In the genomic region with DNA sequence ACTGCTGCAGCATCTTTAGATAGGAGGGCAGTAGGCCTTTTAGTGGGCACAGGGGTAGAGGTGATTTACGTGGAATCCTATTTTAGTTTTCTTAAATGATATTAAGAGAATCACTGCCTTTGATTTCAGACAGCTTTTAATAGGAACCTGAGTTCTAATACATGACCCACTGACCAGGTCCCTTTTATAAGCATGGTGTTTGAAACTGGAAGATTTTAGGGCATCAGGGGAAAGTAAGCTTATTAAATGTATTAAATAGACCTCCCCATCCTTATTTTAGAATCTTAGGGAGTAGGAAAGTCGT, we compare ENCODE assay signal across 1 cellular context.
TF ChIP-seq lines count a peak whose summit lies in the region.

No MANE protein-coding gene starts in this region.

TF ChIP-seq in HepG2, 621 proteins besides CTCF, POLR2A, EP300 and RAD21 (continues in another document):
- 0 out of 2 replicates have a peak, but pooled peaks have one; percentile 41 for TF ChIP-seq TOE1 (CRISPR knock-in tag; IDR thresholded peaks at IDR 0.05)
- TF ChIP-seq ZNF124 (CRISPR knock-in tag; IDR thresholded peaks at IDR 0.05) = no peak
- TF ChIP-seq ZNF234 (CRISPR knock-in tag; conservative IDR thresholded peaks at IDR 0.05) = no peak
- TF ChIP-seq ZNF572 (CRISPR knock-in tag; IDR thresholded peaks at IDR 0.05) = no peak
- no peak for TF ChIP-seq BCL6 (CRISPR knock-in tag; IDR thresholded peaks at IDR 0.05)
- no peak for TF ChIP-seq ZSCAN29 (CRISPR knock-in tag; conservative IDR thresholded peaks at IDR 0.05)
- TF ChIP-seq, protein P1, sequence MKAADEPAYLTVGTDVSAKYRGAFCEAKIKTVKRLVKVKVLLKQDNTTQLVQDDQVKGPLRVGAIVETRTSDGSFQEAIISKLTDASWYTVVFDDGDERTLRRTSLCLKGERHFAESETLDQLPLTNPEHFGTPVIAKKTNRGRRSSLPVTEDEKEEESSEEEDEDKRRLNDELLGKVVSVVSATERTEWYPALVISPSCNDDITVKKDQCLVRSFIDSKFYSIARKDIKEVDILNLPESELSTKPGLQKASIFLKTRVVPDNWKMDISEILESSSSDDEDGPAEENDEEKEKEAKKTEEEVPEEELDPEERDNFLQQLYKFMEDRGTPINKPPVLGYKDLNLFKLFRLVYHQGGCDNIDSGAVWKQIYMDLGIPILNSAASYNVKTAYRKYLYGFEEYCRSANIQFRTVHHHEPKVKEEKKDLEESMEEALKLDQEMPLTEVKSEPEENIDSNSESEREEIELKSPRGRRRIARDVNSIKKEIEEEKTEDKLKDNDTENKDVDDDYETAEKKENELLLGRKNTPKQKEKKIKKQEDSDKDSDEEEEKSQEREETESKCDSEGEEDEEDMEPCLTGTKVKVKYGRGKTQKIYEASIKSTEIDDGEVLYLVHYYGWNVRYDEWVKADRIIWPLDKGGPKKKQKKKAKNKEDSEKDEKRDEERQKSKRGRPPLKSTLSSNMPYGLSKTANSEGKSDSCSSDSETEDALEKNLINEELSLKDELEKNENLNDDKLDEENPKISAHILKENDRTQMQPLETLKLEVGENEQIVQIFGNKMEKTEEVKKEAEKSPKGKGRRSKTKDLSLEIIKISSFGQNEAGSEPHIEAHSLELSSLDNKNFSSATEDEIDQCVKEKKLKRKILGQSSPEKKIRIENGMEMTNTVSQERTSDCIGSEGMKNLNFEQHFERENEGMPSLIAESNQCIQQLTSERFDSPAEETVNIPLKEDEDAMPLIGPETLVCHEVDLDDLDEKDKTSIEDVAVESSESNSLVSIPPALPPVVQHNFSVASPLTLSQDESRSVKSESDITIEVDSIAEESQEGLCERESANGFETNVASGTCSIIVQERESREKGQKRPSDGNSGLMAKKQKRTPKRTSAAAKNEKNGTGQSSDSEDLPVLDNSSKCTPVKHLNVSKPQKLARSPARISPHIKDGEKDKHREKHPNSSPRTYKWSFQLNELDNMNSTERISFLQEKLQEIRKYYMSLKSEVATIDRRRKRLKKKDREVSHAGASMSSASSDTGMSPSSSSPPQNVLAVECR (CRISPR knock-in tag; IDR thresholded peaks at IDR 0.05; ENCODE audit: borderline replicate concordance) = no peak
- TF ChIP-seq PTBP1 (IDR thresholded peaks at IDR 0.05; ENCODE audit: low read depth, low read length, poor library complexity, severe bottlenecking) = no peak
- no peak for TF ChIP-seq HCFC1 (IDR thresholded peaks at IDR 0.05; ENCODE audit: low read depth, low read length)
- TF ChIP-seq HOXA5 (CRISPR knock-in tag; IDR thresholded peaks at IDR 0.05) = no peak
- TF ChIP-seq, protein P2, sequence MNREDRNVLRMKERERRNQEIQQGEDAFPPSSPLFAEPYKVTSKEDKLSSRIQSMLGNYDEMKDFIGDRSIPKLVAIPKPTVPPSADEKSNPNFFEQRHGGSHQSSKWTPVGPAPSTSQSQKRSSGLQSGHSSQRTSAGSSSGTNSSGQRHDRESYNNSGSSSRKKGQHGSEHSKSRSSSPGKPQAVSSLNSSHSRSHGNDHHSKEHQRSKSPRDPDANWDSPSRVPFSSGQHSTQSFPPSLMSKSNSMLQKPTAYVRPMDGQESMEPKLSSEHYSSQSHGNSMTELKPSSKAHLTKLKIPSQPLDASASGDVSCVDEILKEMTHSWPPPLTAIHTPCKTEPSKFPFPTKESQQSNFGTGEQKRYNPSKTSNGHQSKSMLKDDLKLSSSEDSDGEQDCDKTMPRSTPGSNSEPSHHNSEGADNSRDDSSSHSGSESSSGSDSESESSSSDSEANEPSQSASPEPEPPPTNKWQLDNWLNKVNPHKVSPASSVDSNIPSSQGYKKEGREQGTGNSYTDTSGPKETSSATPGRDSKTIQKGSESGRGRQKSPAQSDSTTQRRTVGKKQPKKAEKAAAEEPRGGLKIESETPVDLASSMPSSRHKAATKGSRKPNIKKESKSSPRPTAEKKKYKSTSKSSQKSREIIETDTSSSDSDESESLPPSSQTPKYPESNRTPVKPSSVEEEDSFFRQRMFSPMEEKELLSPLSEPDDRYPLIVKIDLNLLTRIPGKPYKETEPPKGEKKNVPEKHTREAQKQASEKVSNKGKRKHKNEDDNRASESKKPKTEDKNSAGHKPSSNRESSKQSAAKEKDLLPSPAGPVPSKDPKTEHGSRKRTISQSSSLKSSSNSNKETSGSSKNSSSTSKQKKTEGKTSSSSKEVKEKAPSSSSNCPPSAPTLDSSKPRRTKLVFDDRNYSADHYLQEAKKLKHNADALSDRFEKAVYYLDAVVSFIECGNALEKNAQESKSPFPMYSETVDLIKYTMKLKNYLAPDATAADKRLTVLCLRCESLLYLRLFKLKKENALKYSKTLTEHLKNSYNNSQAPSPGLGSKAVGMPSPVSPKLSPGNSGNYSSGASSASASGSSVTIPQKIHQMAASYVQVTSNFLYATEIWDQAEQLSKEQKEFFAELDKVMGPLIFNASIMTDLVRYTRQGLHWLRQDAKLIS (CRISPR knock-in tag; IDR thresholded peaks at IDR 0.05) = no peak
- TF ChIP-seq ZFP1 (CRISPR knock-in tag; IDR thresholded peaks at IDR 0.05) = no peak
- TF ChIP-seq HOXA9 (CRISPR knock-in tag; IDR thresholded peaks at IDR 0.05; ENCODE audit: borderline replicate concordance) = no peak
- no peak for TF ChIP-seq EED (CRISPR knock-in tag; IDR thresholded peaks at IDR 0.05)
- TF ChIP-seq SKI (IDR thresholded peaks at IDR 0.05; ENCODE audit: partially characterized antibody) = no peak
- TF ChIP-seq, protein P3, sequence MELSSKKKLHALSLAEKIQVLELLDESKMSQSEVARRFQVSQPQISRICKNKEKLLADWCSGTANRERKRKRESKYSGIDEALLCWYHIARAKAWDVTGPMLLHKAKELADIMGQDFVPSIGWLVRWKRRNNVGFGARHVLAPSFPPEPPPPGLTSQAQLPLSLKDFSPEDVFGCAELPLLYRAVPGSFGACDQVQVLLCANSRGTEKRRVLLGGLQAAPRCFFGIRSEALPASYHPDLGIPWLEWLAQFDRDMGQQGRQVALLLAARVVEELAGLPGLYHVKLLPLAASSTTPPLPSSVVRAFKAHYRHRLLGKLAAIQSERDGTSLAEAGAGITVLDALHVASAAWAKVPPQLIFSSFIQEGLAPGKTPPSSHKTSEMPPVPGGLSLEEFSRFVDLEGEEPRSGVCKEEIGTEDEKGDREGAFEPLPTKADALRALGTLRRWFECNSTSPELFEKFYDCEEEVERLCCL (CRISPR knock-in tag; IDR thresholded peaks at IDR 0.05; ENCODE audit: borderline replicate concordance) = no peak
- TF ChIP-seq, protein P4, sequence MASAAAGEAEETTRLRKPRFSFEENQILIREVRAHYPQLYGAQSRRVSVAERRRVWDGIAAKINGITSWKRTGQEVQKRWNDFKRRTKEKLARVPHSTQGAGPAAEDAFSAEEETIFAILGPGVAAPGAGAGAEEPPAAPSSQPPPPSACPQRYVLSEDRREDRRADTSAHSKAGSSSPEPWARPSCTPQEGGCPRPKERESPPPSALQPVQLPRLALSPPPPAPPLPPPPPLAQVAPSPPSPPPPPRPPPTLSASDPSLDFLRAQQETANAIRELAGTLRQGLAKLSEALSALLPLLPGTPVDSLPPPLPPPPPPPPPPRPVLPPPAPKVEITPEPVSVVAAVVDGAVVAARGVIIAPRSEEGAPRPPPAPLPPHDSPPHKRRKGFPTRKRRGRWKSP (CRISPR knock-in tag; IDR thresholded peaks at IDR 0.05) = peak; percentile 51; the same call in 1 of the 2 replicates
- no peak for TF ChIP-seq SAP130 (CRISPR knock-in tag; IDR thresholded peaks at IDR 0.05; ENCODE audit: low read depth)
- 0 out of 2 replicates have a peak, but pooled peaks have one; percentile 14 for TF ChIP-seq ZBTB3 (CRISPR knock-in tag; IDR thresholded peaks at IDR 0.05; ENCODE audit: borderline replicate concordance, low read depth)
- TF ChIP-seq NAIF1 (CRISPR knock-in tag; IDR thresholded peaks at IDR 0.05; ENCODE audit: borderline replicate concordance) = peak; percentile 74; the same call in 1 of the 2 replicates
- no peak for TF ChIP-seq KLF6 (CRISPR knock-in tag; IDR thresholded peaks at IDR 0.05)
- 0 out of 2 replicates have a peak, but pooled peaks have one; percentile 38 for TF ChIP-seq NFIC (IDR thresholded peaks at IDR 0.05; ENCODE audit: low read length)
- TF ChIP-seq NBN (conservative IDR thresholded peaks at IDR 0.05) = no peak
- TF ChIP-seq GLI4 (CRISPR knock-in tag; IDR thresholded peaks at IDR 0.05; ENCODE audit: borderline replicate concordance) = no peak
- TF ChIP-seq SATB2 (CRISPR knock-in tag; IDR thresholded peaks at IDR 0.05) = no peak
- TF ChIP-seq, protein P5, sequence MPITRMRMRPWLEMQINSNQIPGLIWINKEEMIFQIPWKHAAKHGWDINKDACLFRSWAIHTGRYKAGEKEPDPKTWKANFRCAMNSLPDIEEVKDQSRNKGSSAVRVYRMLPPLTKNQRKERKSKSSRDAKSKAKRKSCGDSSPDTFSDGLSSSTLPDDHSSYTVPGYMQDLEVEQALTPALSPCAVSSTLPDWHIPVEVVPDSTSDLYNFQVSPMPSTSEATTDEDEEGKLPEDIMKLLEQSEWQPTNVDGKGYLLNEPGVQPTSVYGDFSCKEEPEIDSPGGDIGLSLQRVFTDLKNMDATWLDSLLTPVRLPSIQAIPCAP (CRISPR knock-in tag; IDR thresholded peaks at IDR 0.05; ENCODE audit: low read depth) = no peak
- no peak for TF ChIP-seq ZNF746 (CRISPR knock-in tag; IDR thresholded peaks at IDR 0.05)
- TF ChIP-seq, protein P6, sequence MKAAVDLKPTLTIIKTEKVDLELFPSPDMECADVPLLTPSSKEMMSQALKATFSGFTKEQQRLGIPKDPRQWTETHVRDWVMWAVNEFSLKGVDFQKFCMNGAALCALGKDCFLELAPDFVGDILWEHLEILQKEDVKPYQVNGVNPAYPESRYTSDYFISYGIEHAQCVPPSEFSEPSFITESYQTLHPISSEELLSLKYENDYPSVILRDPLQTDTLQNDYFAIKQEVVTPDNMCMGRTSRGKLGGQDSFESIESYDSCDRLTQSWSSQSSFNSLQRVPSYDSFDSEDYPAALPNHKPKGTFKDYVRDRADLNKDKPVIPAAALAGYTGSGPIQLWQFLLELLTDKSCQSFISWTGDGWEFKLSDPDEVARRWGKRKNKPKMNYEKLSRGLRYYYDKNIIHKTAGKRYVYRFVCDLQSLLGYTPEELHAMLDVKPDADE (CRISPR knock-in tag; IDR thresholded peaks at IDR 0.05) = no peak
- no peak for TF ChIP-seq CENPX (CRISPR knock-in tag; IDR thresholded peaks at IDR 0.05)
- TF ChIP-seq KLF11 (CRISPR knock-in tag; IDR thresholded peaks at IDR 0.05) = no peak
- TF ChIP-seq CHCHD3 (CRISPR knock-in tag; IDR thresholded peaks at IDR 0.05) = no peak
- TF ChIP-seq, protein P7, sequence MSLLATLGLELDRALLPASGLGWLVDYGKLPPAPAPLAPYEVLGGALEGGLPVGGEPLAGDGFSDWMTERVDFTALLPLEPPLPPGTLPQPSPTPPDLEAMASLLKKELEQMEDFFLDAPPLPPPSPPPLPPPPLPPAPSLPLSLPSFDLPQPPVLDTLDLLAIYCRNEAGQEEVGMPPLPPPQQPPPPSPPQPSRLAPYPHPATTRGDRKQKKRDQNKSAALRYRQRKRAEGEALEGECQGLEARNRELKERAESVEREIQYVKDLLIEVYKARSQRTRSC (CRISPR knock-in tag; IDR thresholded peaks at IDR 0.05; ENCODE audit: low read depth) = no peak
- no peak for TF ChIP-seq DNMT1 (CRISPR knock-in tag; IDR thresholded peaks at IDR 0.05)
- TF ChIP-seq ZFP36 (IDR thresholded peaks at IDR 0.05; ENCODE audit: borderline replicate concordance, low read depth, low read length, partially characterized antibody) = no peak
- no peak for TF ChIP-seq BHLHE40 (IDR thresholded peaks at IDR 0.05; ENCODE audit: low read length)
- no peak for TF ChIP-seq CAMTA2 (CRISPR knock-in tag; IDR thresholded peaks at IDR 0.05; ENCODE audit: borderline replicate concordance)
- TF ChIP-seq ETV6 (CRISPR knock-in tag; conservative IDR thresholded peaks at IDR 0.05) = no peak
- TF ChIP-seq ZNF383 (CRISPR knock-in tag; IDR thresholded peaks at IDR 0.05; ENCODE audit: borderline replicate concordance) = no peak
- TF ChIP-seq ZNF33A (CRISPR knock-in tag; IDR thresholded peaks at IDR 0.05; ENCODE audit: borderline replicate concordance) = no peak
- no peak for TF ChIP-seq SIX1 (CRISPR knock-in tag; IDR thresholded peaks at IDR 0.05; ENCODE audit: borderline replicate concordance)
- peak; percentile 63; the same call in 1 of the 2 replicates for TF ChIP-seq ZNF17 (CRISPR knock-in tag; IDR thresholded peaks at IDR 0.05)
- TF ChIP-seq, protein P8, sequence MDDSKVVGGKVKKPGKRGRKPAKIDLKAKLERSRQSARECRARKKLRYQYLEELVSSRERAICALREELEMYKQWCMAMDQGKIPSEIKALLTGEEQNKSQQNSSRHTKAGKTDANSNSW (CRISPR knock-in tag; IDR thresholded peaks at IDR 0.05; ENCODE audit: borderline replicate concordance) = peak; percentile 45; the same call in 1 of the 2 replicates
- TF ChIP-seq ZNF432 (CRISPR knock-in tag; IDR thresholded peaks at IDR 0.05; ENCODE audit: borderline replicate concordance) = no peak
- TF ChIP-seq ZNF230 (CRISPR knock-in tag; IDR thresholded peaks at IDR 0.05) = no peak
- TF ChIP-seq ATM (IDR thresholded peaks at IDR 0.05; ENCODE audit: borderline replicate concordance) = no peak
- TF ChIP-seq ZNF530 (CRISPR knock-in tag; IDR thresholded peaks at IDR 0.05; ENCODE audit: low read depth) = no peak
